In the genomic region with DNA sequence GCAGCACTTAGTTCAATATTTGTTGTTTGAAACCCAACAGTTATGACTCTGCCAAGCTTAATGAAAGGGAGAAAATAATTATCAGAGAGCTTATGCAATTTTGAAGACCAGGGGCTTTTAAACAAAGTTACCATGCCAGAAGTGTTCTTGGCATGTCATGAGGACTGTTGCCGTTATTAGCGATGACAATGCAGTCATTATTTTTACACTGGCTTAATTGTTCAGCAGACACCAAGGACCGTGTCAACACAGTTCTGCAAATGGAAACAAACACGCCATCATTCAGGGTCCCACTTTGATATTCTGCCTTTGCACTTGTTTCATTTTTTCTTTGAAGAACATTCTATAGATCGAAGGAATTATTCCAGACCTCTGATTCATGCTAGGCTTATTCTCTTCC, we compare ENCODE assay signal across 23 cellular contexts.
A peak's percentile ranks its signal among the peaks of the same experiment; 100 is the strongest.
DNase-seq lines count a peak whose midpoint lies in the region; ATAC-seq and TF ChIP-seq lines count a peak whose summit lies in the region.
"Had no signal": no experiment of that assay in that cellular context is flagged by ENCODE, and none has a peak within 500 bp of the region (broad histone marks: within the 10 kb centered on the region; RNA-seq: fewer than 3 reads in every experiment).

No MANE protein-coding gene starts in this region.

- ATAC-seq in Right ventricle myocardium superior (ENCODE audit: poor library complexity) (peak; percentile 59), right cardiac atrium (no peak), GM18907 (IDR thresholded peaks at IDR 0.05; ENCODE audit: unreplicated experiment) (no peak), GM18520 (IDR thresholded peaks at IDR 0.05; ENCODE audit: unreplicated experiment) (no peak)
- ATAC-seq: GM23338, Panc1 had no signal

- no peaks in the 10 kb centered on the region for H3K4me1 ChIP-seq in right cardiac atrium (ENCODE audit: control insufficient read depth, insufficient read depth, low read length)
- no peaks in the 10 kb centered on the region for H3K4me1 ChIP-seq in ovary (ENCODE audit: insufficient read depth)

- H3K36me3 ChIP-seq in ovary = no peaks in the 10 kb centered on the region
- H3K36me3 ChIP-seq: MG63 had no signal

- H3K4me3 ChIP-seq in right cardiac atrium (ENCODE audit: low read length) (no peak overlapping the region), dorsolateral prefrontal cortex (peak overlapping the region in 1 of 59 donors; percentile 25), ovary (no peak overlapping the region)
- H3K4me3 ChIP-seq: GM23338, MG63 had no signal

- peak in 6 of 56 donors; percentile 2 to 21 (median 16) for TF ChIP-seq CTCF in dorsolateral prefrontal cortex (IDR thresholded peaks at IDR 0.05 in 54 of 56, conservative IDR thresholded peaks at IDR 0.05 in 2 of 56; ENCODE audit: low read depth in 1 of 56, partially characterized antibody in 56 of 56)
- no peak for TF ChIP-seq CTCF in ovary (IDR thresholded peaks at IDR 0.05)

- H3K27me3 ChIP-seq in right cardiac atrium (ENCODE audit: control insufficient read depth, insufficient read depth) = no peaks in the 10 kb centered on the region
- H3K27me3 ChIP-seq in dorsolateral prefrontal cortex = no peaks in the 10 kb centered on the region
- no peaks in the 10 kb centered on the region for H3K27me3 ChIP-seq in ovary
- H3K27me3 ChIP-seq: MG63 had no signal

- no peak for TF ChIP-seq EP300 in ovary (IDR thresholded peaks at IDR 0.05)

- H3K27ac ChIP-seq in right cardiac atrium (ENCODE audit: low read length) = no peak overlapping the region
- peak overlapping the region; percentile 49 to 99 (median 92) for H3K27ac ChIP-seq in dorsolateral prefrontal cortex
- peak overlapping the region; percentile 96 for H3K27ac ChIP-seq in temporal lobe (ENCODE audit: low read depth, low read length)
- H3K27ac ChIP-seq in ovary = no peak overlapping the region
- H3K27ac ChIP-seq: RWPE1 had no signal

- intact Hi-C loops in Right ventricle myocardium superior (cut with DNase I) = no loop called here
- intact Hi-C loops in right cardiac atrium (cut with DNase I) = no loop called here
- intact Hi-C loops in dorsolateral prefrontal cortex (cut with DNase I) = no loop called here
- intact Hi-C loops in ovary (cut with DNase I) = no loop called here

- DNase-seq in Right ventricle myocardium superior (no peak), right cardiac atrium (no peak), dorsolateral prefrontal cortex (no peak), medulla oblongata (ENCODE audit: extremely low spot score) (peak; percentile 69), ovary (no peak)
- DNase-seq: 8988T; ACHN; CD4-positive, CD25-positive, alpha-beta regulatory T cell; H9; IMR-90; KG1; MG63; NCI-H1694; NCI-H2029 treated with DMSO at 0.1 percent for 48 hours; NCI-H446 treated with DMSO at 0.1 percent for 48 hours; NCI-H526; SHP77 treated with DMSO at 0.1 percent for 48 hours had no signal

- no peaks in the 10 kb centered on the region for H3K9me3 ChIP-seq in right cardiac atrium (ENCODE audit: control insufficient read depth, low read length)
- no peaks in the 10 kb centered on the region for H3K9me3 ChIP-seq in ovary
- H3K9me3 ChIP-seq: MG63 had no signal

- TF ChIP-seq POLR2A in ovary (IDR thresholded peaks at IDR 0.05) = no peak

- 82% methylated on average over 5 of the region's 5 CpGs for WGBS in right cardiac atrium
- 83 to 94% (median 88%) methylated on average over 5 of the region's 5 CpGs for WGBS in ovary, 3 donors

Comparison
In these comparisons a context has a peak if more than half of its experiments do, and no peak if none do; other contexts are left out.
1. H3K27ac ChIP-seq: peak in dorsolateral prefrontal cortex (59 of 59) and temporal lobe (single experiment); none in right cardiac atrium (single experiment) and ovary (0 of 2).